In the genomic region with DNA sequence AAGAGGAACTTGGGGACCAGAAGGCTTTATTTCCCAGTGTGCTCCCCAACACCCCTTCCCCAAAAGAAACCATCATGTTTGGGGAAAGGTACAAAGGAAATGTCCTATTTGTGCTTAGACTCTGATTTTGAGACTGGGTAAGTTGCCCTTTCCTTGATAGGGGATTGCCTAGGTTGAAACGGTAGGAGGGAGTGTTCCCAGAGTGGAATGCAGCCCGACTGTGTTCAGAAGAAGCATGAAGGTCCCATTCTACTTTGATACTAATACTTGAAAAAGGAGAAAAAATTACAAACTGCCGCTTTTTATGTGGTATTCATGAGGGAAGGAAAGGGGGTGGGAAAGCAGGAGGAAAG, we compare ENCODE assay signal across 11 cellular contexts. TPM values are rescaled to one million over a fixed set of nuclear protein-coding genes. Genes with fewer than 3 reads are reported as not detected.
A peak's percentile ranks its signal among the peaks of the same experiment; 100 is the strongest.
DNase-seq lines count a peak whose midpoint lies in the region; ATAC-seq and TF ChIP-seq lines count a peak whose summit lies in the region.
"Had no signal": no experiment of that assay in that cellular context is flagged by ENCODE, and none has a peak within 500 bp of the region (broad histone marks: within the 10 kb centered on the region; RNA-seq: fewer than 3 reads in every experiment).

No MANE protein-coding gene starts in this region.

- H3K79me2 ChIP-seq in ACC112 (ENCODE audit: control insufficient read depth, insufficient read depth, low read length, unreplicated experiment): no peaks in the 10 kb centered on the region
- H3K79me2 ChIP-seq in Karpas-422 (ENCODE audit: low read length): no peaks in the 10 kb centered on the region

- no peaks in the 10 kb centered on the region for H4K20me1 ChIP-seq in Karpas-422 (ENCODE audit: insufficient read depth, low read depth, low read length)

- peak overlapping the region; percentile 86 to 94 for H3K4me3 Mint-ChIP-seq in effector memory CD8-positive, alpha-beta T cell
- H3K4me3 Mint-ChIP-seq: nephron had no signal

- DNase-seq in GM12865 (ENCODE audit: low read depth) (no peak), Karpas-422 (no peak), 8988T (no peak), foreskin keratinocyte (no peak)
- DNase-seq in effector memory CD8-positive, alpha-beta T cell: no peak
- no peak for DNase-seq in stimulated activated naive CD4-positive, alpha-beta T cell treated with Interleukin-2 at 50 U/mL for 16 hours (lab: John Stamatoyannopoulos, UW)

- H3K27me3 ChIP-seq in ACC112 (ENCODE audit: insufficient read depth, low read length) (no peaks in the 10 kb centered on the region), Karpas-422 (ENCODE audit: low read length) (no peaks in the 10 kb centered on the region), foreskin keratinocyte (no peaks in the 10 kb centered on the region)
- H3K27me3 ChIP-seq: testis had no signal

- H3K36me3 Mint-ChIP-seq in effector memory CD8-positive, alpha-beta T cell (ENCODE audit: insufficient read depth): peaks cover 3% of the 10 kb centered on the region

- H3K36me3 ChIP-seq in ACC112 (ENCODE audit: insufficient read depth, low read length) (no peaks in the 10 kb centered on the region), Karpas-422 (ENCODE audit: insufficient read depth, low read length) (no peaks in the 10 kb centered on the region)

- no peaks in the 10 kb centered on the region for H3K9me2 ChIP-seq in Karpas-422 (replicated peaks; ENCODE audit: insufficient read depth, low read length)

- no peaks in the 10 kb centered on the region for H3K9me3 ChIP-seq in Karpas-422 (ENCODE audit: low read length)
- H3K9me3 ChIP-seq: Caco-2, testis had no signal

- no peak for TF ChIP-seq CTCF in GM12865 (IDR thresholded peaks at IDR 0.05; ENCODE audit: insufficient read depth, low read depth, low read length, missing control alignments)
- no peak for TF ChIP-seq CTCF in foreskin keratinocyte (conservative IDR thresholded peaks at IDR 0.05)

- H3K4me1 ChIP-seq in ACC112 (ENCODE audit: control insufficient read depth, insufficient read depth, low read length, unreplicated experiment) (peaks cover 5% of the 10 kb centered on the region), Karpas-422 (ENCODE audit: low read length) (peaks cover 25% of the 10 kb centered on the region), foreskin keratinocyte (peaks cover 7% of the 10 kb centered on the region)
- H3K4me1 ChIP-seq: Caco-2, testis had no signal

- H3K4me1 Mint-ChIP-seq in effector memory CD8-positive, alpha-beta T cell (ENCODE audit: low read depth in 2 of 2): peaks cover 21 to 28% of the 10 kb centered on the region in 2 donors

- H3K4me3 ChIP-seq in ACC112 (ENCODE audit: low read depth, low read length): no peak overlapping the region
- H3K4me3 ChIP-seq in GM12865 (ENCODE audit: low read depth, low read length): peak overlapping the region; percentile 44
- peak overlapping the region; percentile 50; the same call in 1 of the 2 replicates for H3K4me3 ChIP-seq in Karpas-422 (ENCODE audit: low read length)
- H3K4me3 ChIP-seq: testis had no signal

- peak overlapping the region; percentile 16 for H2AFZ ChIP-seq in ACC112 (ENCODE audit: low read length, unreplicated experiment)
- H2AFZ ChIP-seq in Karpas-422 (ENCODE audit: low read length): peak overlapping the region; percentile 90

- H3K27ac ChIP-seq in ACC112 (ENCODE audit: low read depth, low read length) (peak overlapping the region; percentile 34; the same call in 1 of the 2 replicates), Karpas-422 (ENCODE audit: low read length) (peak overlapping the region; percentile 30; the same call in 1 of the 2 replicates), foreskin keratinocyte (no peak overlapping the region)
- H3K27ac ChIP-seq: testis had no signal

- peak overlapping the region; percentile 87 to 89 for H3K27ac Mint-ChIP-seq in effector memory CD8-positive, alpha-beta T cell

- H3K4me2 ChIP-seq in Karpas-422 (ENCODE audit: low read depth, low read length, poor library complexity, severe bottlenecking): peak overlapping the region; percentile 62

- peak overlapping the region; percentile 38 for H3K9ac ChIP-seq in Karpas-422 (ENCODE audit: low read length)

- H3K9me3 Mint-ChIP-seq in effector memory CD8-positive, alpha-beta T cell: peaks cover 0 to 6% of the 10 kb centered on the region in 2 donors
- H3K9me3 Mint-ChIP-seq: nephron had no signal

- no peaks in the 10 kb centered on the region for H3K27me3 Mint-ChIP-seq in effector memory CD8-positive, alpha-beta T cell

- no peak for ATAC-seq in effector memory CD8-positive, alpha-beta T cell (replicated peaks)
- ATAC-seq in foreskin keratinocyte (no peak), HG03442 (IDR thresholded peaks at IDR 0.05; ENCODE audit: unreplicated experiment) (no peak)

RNA-seq across cellular contexts. Expression of gene TMEM131L, which starts 32.4 kb away (rescaled TPM):
- 28.0 and 54.8 TPM in 2 replicates for total RNA-seq in Karpas-422 (2014; rRNA removed; shearing (Covaris generic); ENCODE audit: low replicate concordance)
- total RNA-seq in foreskin keratinocyte: 10.5 and 13.4 TPM in 2 replicates
- 3.8 and 4.1 TPM in 2 replicates for polyA plus RNA-seq in foreskin keratinocyte
